19 cellular contexts compared by ENCODE assay signal in the genomic region with DNA sequence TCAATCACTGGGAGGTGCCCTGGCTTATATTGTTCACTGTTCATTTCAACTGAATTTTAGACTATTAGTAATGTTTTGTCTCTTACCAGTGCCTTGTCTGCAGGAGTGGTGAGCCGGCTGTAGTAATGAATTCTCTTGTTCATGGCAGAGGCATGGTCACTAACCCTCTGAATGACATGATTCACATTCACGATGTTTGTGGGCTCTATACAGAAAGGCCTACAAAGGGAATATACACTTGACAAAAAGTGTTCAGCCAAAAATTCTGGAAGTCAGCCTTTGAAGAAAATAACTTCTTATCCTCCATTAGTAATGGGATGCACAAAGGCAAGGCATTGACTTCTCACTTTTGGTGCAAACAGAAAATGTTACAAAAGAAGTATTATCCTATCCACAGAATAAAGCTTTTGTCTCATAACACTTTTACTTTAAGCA. TPM values are rescaled to one million over a fixed set of nuclear protein-coding genes. Genes with fewer than 3 reads are reported as not detected.
A peak's percentile ranks its signal among the peaks of the same experiment; 100 is the strongest.
DNase-seq lines count a peak whose midpoint lies in the region; TF ChIP-seq lines count a peak whose summit lies in the region.
"Had no signal": no experiment of that assay in that cellular context is flagged by ENCODE, and none has a peak within 500 bp of the region (broad histone marks: within the 10 kb centered on the region; RNA-seq: fewer than 3 reads in every experiment).

No MANE protein-coding gene starts in this region.

- TF ChIP-seq CTCF in chondrocyte (IDR thresholded peaks at IDR 0.05) (no peak), WERI-Rb-1 (IDR thresholded peaks at IDR 0.05; ENCODE audit: low read depth, low read length) (no peak)

- H3K27me3 ChIP-seq in HAP-1 (ENCODE audit: low read depth) (no peaks in the 10 kb centered on the region), WERI-Rb-1 (ENCODE audit: insufficient read depth, low read depth, severe bottlenecking) (no peaks in the 10 kb centered on the region)
- H3K27me3 ChIP-seq: brain microvascular endothelial cell, upper lobe of right lung had no signal

- peaks cover 11% of the 10 kb centered on the region for H3K4me1 ChIP-seq in HAP-1
- H3K4me1 ChIP-seq: prostate gland, upper lobe of right lung had no signal

- no peak overlapping the region for H3K27ac ChIP-seq in WERI-Rb-1
- H3K27ac ChIP-seq: brain microvascular endothelial cell, epithelial cell of prostate, prostate gland, RWPE1, upper lobe of right lung had no signal

- peaks cover 2% of the 10 kb centered on the region for H3K36me3 Mint-ChIP-seq in chondrocyte (ENCODE audit: low read depth)

- no peaks in the 10 kb centered on the region for H3K9me3 ChIP-seq in HAP-1
- no peaks in the 10 kb centered on the region for H3K9me3 ChIP-seq in WERI-Rb-1 (ENCODE audit: severe bottlenecking)
- H3K9me3 ChIP-seq: prostate gland, upper lobe of right lung had no signal

- in situ Hi-C loops in HAP-1 (cut with MboI; ENCODE audit: low sequenced_read_pairs): no loop called here

- peaks cover 59% of the 10 kb centered on the region for H3K4me1 Mint-ChIP-seq in chondrocyte (ENCODE audit: low read depth)

- H3K4me3 ChIP-seq in HAP-1: no peak overlapping the region
- H3K4me3 ChIP-seq in WERI-Rb-1 (ENCODE audit: low read depth, low read length): no peak overlapping the region
- H3K4me3 ChIP-seq: prostate gland, upper lobe of right lung had no signal

- H3K27ac Mint-ChIP-seq in chondrocyte (ENCODE audit: unreplicated experiment): peak overlapping the region; percentile 46
- H3K27ac Mint-ChIP-seq: activated naive CD4-positive, alpha-beta T cell treated with anti-CD3 and anti-CD28 coated beads, Interleukin-2, amount 10 ng/mL, durations not matched to agents 7 days and 5 days had no signal

- H3K9me3 Mint-ChIP-seq in chondrocyte (ENCODE audit: low read depth): no peaks in the 10 kb centered on the region
- H3K9me3 Mint-ChIP-seq: activated naive CD4-positive, alpha-beta T cell treated with anti-CD3 and anti-CD28 coated beads, Interleukin-2, amount 10 ng/mL, durations not matched to agents 7 days and 5 days had no signal

- peak; percentile 44 to 74 for DNase-seq in HAP-1 (ENCODE audit: low spot score in 2 of 2)
- DNase-seq in chondrocyte (ENCODE audit: low spot score): no peak
- DNase-seq in midbrain (lab: John Stamatoyannopoulos, UW): peak; percentile 31
- peak; percentile 68 for DNase-seq in superior temporal gyrus (ENCODE audit: extremely low spot score)
- DNase-seq in NCI-H1694 treated with DMSO at 0.1 percent for 48 hours (lab: John Stamatoyannopoulos, UW): no peak
- DNase-seq in WERI-Rb-1: no peak
- no peak for DNase-seq in stimulated activated CD4-positive, alpha-beta T cell treated with anti-CD3 and anti-CD28 coated beads, Interleukin-2, amount 100 ng/mL, for 24 hours
- DNase-seq: activated CD4-positive, alpha-beta T cell treated with anti-CD3 and anti-CD28 coated beads, Interleukin-2, amount 50 U/mL, for 48 hours; activated naive CD4-positive, alpha-beta T cell treated with anti-CD3 and anti-CD28 coated beads, Interleukin-2, amount 10 ng/mL, durations not matched to agents 7 days and 5 days; activated T-cell treated with anti-CD3 and anti-CD28 coated beads, Interleukin-2, amount 50 U/mL, for 1 hour; brain microvascular endothelial cell; dermis blood vessel endothelial cell; left ventricle myocardium superior; MV-4-11; NCI-H187 treated with DMSO at 0.1 percent for 48 hours; upper lobe of right lung had no signal

- H3K27me3 Mint-ChIP-seq in chondrocyte (ENCODE audit: low read depth): no peaks in the 10 kb centered on the region
- H3K27me3 Mint-ChIP-seq: activated naive CD4-positive, alpha-beta T cell treated with anti-CD3 and anti-CD28 coated beads, Interleukin-2, amount 10 ng/mL, durations not matched to agents 7 days and 5 days had no signal

- no peaks in the 10 kb centered on the region for H3K36me3 ChIP-seq in HAP-1 (replicated peaks)
- H3K36me3 ChIP-seq in WERI-Rb-1: no peaks in the 10 kb centered on the region; the same call in 1 of the 2 replicates
- H3K36me3 ChIP-seq: brain microvascular endothelial cell, prostate gland had no signal

- no peak overlapping the region for H3K4me3 Mint-ChIP-seq in chondrocyte (ENCODE audit: unreplicated experiment)
- H3K4me3 Mint-ChIP-seq: activated naive CD4-positive, alpha-beta T cell treated with anti-CD3 and anti-CD28 coated beads, Interleukin-2, amount 10 ng/mL, durations not matched to agents 7 days and 5 days had no signal

RNA-seq across cellular contexts. Expression of a gene that starts 39.6 kb away (rescaled TPM):
- total RNA-seq in chondrocyte: 20.7 to 21.5 TPM (median 21.2 TPM) in 3 replicates

Comparison
In these comparisons a context has a peak if more than half of its experiments do, and no peak if none do; other contexts are left out.
1. DNase-seq: peak in HAP-1 (2 of 2), midbrain (single experiment) and superior temporal gyrus (single experiment); none in chondrocyte (single experiment), NCI-H1694 treated with DMSO at 0.1 percent for 48 hours (single experiment), WERI-Rb-1 (single experiment) and stimulated activated CD4-positive, alpha-beta T cell treated with anti-CD3 and anti-CD28 coated beads, Interleukin-2, amount 100 ng/mL, for 24 hours (0 of 2).